8 cellular contexts compared by ENCODE assay signal in the genomic region with DNA sequence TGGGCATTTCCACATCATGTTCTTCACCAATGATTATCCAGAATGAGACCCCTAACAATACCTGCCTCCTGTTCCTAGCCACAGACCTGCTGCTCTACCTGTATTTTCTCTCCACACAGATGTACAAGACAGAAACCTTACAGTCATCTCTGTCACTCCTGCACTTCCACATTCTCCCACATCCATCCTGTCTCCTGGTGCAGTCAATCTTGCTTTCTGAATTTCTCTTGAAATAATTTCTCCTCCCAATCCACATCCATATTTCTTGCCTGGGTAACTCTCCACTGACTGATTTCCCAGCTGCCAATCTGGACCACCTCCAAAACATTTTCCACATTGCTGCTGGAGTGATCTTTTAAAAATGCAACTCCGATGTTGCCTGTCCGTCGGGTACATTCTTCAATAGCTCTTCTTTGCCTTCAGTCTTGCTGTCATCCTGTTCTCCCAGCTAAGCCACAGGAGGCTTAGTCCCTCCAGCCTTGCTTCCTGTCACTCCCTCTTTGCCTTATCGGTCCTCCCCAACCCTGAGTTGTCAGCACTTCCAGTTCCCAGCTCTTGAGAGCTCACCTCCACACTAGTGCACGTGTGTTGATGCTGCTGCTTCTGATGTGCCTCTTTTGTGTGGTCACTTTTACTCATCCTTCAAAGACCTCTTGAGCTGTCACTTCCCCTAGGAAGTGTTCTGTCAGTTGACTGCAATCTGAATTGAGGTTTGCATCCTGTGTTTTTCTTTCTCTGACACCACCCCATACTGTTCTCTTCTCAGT. TPM values are rescaled to one million over a fixed set of nuclear protein-coding genes. Genes with fewer than 3 reads are reported as not detected.
DNase-seq lines count a peak whose midpoint lies in the region; ATAC-seq and TF ChIP-seq lines count a peak whose summit lies in the region.

No MANE protein-coding gene starts in this region.

- H3K36me3 ChIP-seq in smooth muscle cell (ENCODE audit: low read depth): no peaks in the 10 kb centered on the region

- H3K27me3 ChIP-seq in smooth muscle cell (ENCODE audit: low read depth): no peaks in the 10 kb centered on the region

- no peaks in the 10 kb centered on the region for H3K9me3 Mint-ChIP-seq in activated T-cell treated with anti-CD3 and anti-CD28 coated beads, Interleukin-2, amount 50 U/mL, for 4 hours

- intact Hi-C loops in lower leg skin (cut with DNase I; ENCODE audit: low total_unique reads): no loop called here

- no peak overlapping the region for H3K27ac ChIP-seq in smooth muscle cell (ENCODE audit: low read depth)

- H2AFZ ChIP-seq in smooth muscle cell (ENCODE audit: low read depth): no peak overlapping the region

- H3K4me1 Mint-ChIP-seq in activated T-cell treated with anti-CD3 and anti-CD28 coated beads, Interleukin-2, amount 50 U/mL, for 4 hours (ENCODE audit: low read depth): peaks cover 30% of the 10 kb centered on the region

- peaks cover 7% of the 10 kb centered on the region for H3K4me1 ChIP-seq in smooth muscle cell (ENCODE audit: low read depth)

- H3K79me2 ChIP-seq in smooth muscle cell (ENCODE audit: low read depth): peaks cover 100% of the 10 kb centered on the region

- H3K27me3 Mint-ChIP-seq in activated T-cell treated with anti-CD3 and anti-CD28 coated beads, Interleukin-2, amount 50 U/mL, for 4 hours (ENCODE audit: low read depth): no peaks in the 10 kb centered on the region

- peak; percentile 55 to 59 for ATAC-seq in activated T-cell treated with anti-CD3 and anti-CD28 coated beads, Interleukin-2, amount 50 U/mL, for 4 hours
- ATAC-seq in HG02763 (IDR thresholded peaks at IDR 0.05; ENCODE audit: unreplicated experiment): peak; percentile 30

- TF ChIP-seq CTCF in smooth muscle cell (IDR thresholded peaks at IDR 0.05; ENCODE audit: borderline replicate concordance, insufficient read depth, poor library complexity, severe bottlenecking): no peak
- TF ChIP-seq CTCF in lower leg skin (IDR thresholded peaks at IDR 0.05): no peak

- H3K4me3 Mint-ChIP-seq in activated T-cell treated with anti-CD3 and anti-CD28 coated beads, Interleukin-2, amount 50 U/mL, for 4 hours: no peak overlapping the region

- no peaks in the 10 kb centered on the region for H3K9me3 ChIP-seq in smooth muscle cell (replicated peaks; ENCODE audit: low read depth)

- DNase-seq in activated T-cell treated with anti-CD3 and anti-CD28 coated beads, Interleukin-2, amount 50 U/mL, for 4 hours: no peak
- DNase-seq in activated T-cell treated with anti-CD3 and anti-CD28 coated beads for 4 hours: no peak
- peak; percentile 37 for DNase-seq in NCI-H510A (lab: John Stamatoyannopoulos, UW)
- DNase-seq in dedifferentiated amniotic fluid mesenchymal stem cell (ENCODE audit: extremely low spot score): peak; percentile 24
- DNase-seq in smooth muscle cell (lab: John Stamatoyannopoulos, UW; ENCODE audit: unreplicated experiment): no peak
- no peak for DNase-seq in lower leg skin (ENCODE audit: low spot score in 2 of 2)
- DNase-seq in NCI-H524 treated with DMSO at 0.1 percent for 48 hours (lab: John Stamatoyannopoulos, UW): no peak

- no peak for TF ChIP-seq POLR2A in lower leg skin (IDR thresholded peaks at IDR 0.05)

- H3K4me2 ChIP-seq in smooth muscle cell: peak overlapping the region; percentile 35

- peaks cover 72% of the 10 kb centered on the region for H4K20me1 ChIP-seq in smooth muscle cell (ENCODE audit: low read depth)

- peaks cover 6% of the 10 kb centered on the region for H3K36me3 Mint-ChIP-seq in activated T-cell treated with anti-CD3 and anti-CD28 coated beads, Interleukin-2, amount 50 U/mL, for 4 hours (ENCODE audit: insufficient read depth)

- 30% methylated on average over 5 of the region's 5 CpGs for WGBS in smooth muscle cell (ENCODE audit: low lambda C conversion rate)
- 24 to 27% methylated on average over 5 of the region's 5 CpGs for WGBS in lower leg skin, 2 donors

- H3K4me3 ChIP-seq in smooth muscle cell (no peak overlapping the region), lower leg skin (ENCODE audit: low read depth, poor library complexity, severe bottlenecking) (no peak overlapping the region)

- no peak overlapping the region for H3K9ac ChIP-seq in smooth muscle cell (ENCODE audit: low read depth)

- H3F3A ChIP-seq in smooth muscle cell (ENCODE audit: low read depth): no peaks in the 10 kb centered on the region

RNA-seq across cellular contexts. Expression of a gene that starts 15.1 kb away (rescaled TPM):
- 100 to 1,000 TPM; 106 to 128 (median 122) TPM for total RNA-seq in activated T-cell treated with anti-CD3 and anti-CD28 coated beads, Interleukin-2, amount 50 U/mL, for 4 hours
- total RNA-seq in smooth muscle cell (27.5 and 39.5 TPM in 2 replicates), lower leg skin (10 to 100 TPM; 40.3 to 47.8 (median 42.2) TPM)
- polyA plus RNA-seq in smooth muscle cell: 32.6 and 37.5 TPM in 2 replicates

Comparison
In these comparisons a context has a peak if more than half of its experiments do, and no peak if none do; other contexts are left out.
1. DNase-seq: peak in NCI-H510A (single experiment) and dedifferentiated amniotic fluid mesenchymal stem cell (single experiment); none in activated T-cell treated with anti-CD3 and anti-CD28 coated beads, Interleukin-2, amount 50 U/mL, for 4 hours (single experiment), activated T-cell treated with anti-CD3 and anti-CD28 coated beads for 4 hours (single experiment), smooth muscle cell (single experiment), lower leg skin (0 of 2) and NCI-H524 treated with DMSO at 0.1 percent for 48 hours (single experiment).